Comparison of ENCODE assay signal across 16 cellular contexts in genomic region chrX:133249659-133250058, GRCh38. TPM values are rescaled to one million over a fixed set of nuclear protein-coding genes. Genes with fewer than 3 reads are reported as not detected.
DNase-seq lines count a peak whose midpoint lies in the region; ATAC-seq, FAIRE-seq and TF ChIP-seq lines count a peak whose summit lies in the region.
"Had no signal": no experiment of that assay in that cellular context is flagged by ENCODE, and none has a peak within 500 bp of the region (broad histone marks: within the 10 kb centered on the region; RNA-seq: fewer than 3 reads in every experiment).

No MANE protein-coding gene starts in this region.

- H3K27me3 ChIP-seq in BJ (ENCODE audit: control insufficient read depth, insufficient read depth, low read length) (no peaks in the 10 kb centered on the region), GM23338 (ENCODE audit: insufficient read depth) (no peaks in the 10 kb centered on the region), astrocyte (ENCODE audit: insufficient read depth, low read length) (no peaks in the 10 kb centered on the region), right lobe of liver (no peaks in the 10 kb centered on the region)
- H3K27me3 ChIP-seq: left lung had no signal

- H3K9ac ChIP-seq in astrocyte (ENCODE audit: low read length) = no peak overlapping the region

- H3K27ac Mint-ChIP-seq in GM23338 (no peak overlapping the region), astrocyte (ENCODE audit: unreplicated experiment) (no peak overlapping the region)
- H3K27ac Mint-ChIP-seq: T-cell had no signal

- no peak overlapping the region for H2AFZ ChIP-seq in GM23338
- no peak overlapping the region for H2AFZ ChIP-seq in astrocyte (ENCODE audit: low read depth, low read length)

- FAIRE-seq in astrocyte (lab: Jason Lieb, UNC) = peak; percentile 84

- H3K27me3 Mint-ChIP-seq in GM23338 (ENCODE audit: insufficient read depth, low read depth, poor library complexity) (no peaks in the 10 kb centered on the region), astrocyte (ENCODE audit: low read depth, unreplicated experiment) (no peaks in the 10 kb centered on the region)

- H3K79me2 ChIP-seq in GM23338 (replicated peaks; ENCODE audit: insufficient read depth) = no peaks in the 10 kb centered on the region
- no peaks in the 10 kb centered on the region for H3K79me2 ChIP-seq in astrocyte (ENCODE audit: insufficient read depth, low read length)

- H3K9me3 Mint-ChIP-seq in GM23338 (peaks cover 27% of the 10 kb centered on the region), astrocyte (ENCODE audit: unreplicated experiment) (peaks cover 8% of the 10 kb centered on the region)

- CTCF ChIA-PET in BJ (lab: Yijun Ruan, JAX) = interaction anchor here (1.8 kb wide), 1 partner anchor 10 kb away, joined by 3 read pairs; no protein-coding TSS in a partner anchor

- H3K4me2 ChIP-seq in GM23338 (peak overlapping the region; percentile 57), astrocyte (ENCODE audit: low read length) (no peak overlapping the region)

- 38% methylated on average over 3 of the region's 3 CpGs for WGBS in right lobe of liver (ENCODE audit: insufficient coverage, low coverage, low lambda C conversion rate, missing lambda C conversion rate)

- H3K4me1 ChIP-seq in GM23338 (ENCODE audit: insufficient read depth) (peaks cover 25% of the 10 kb centered on the region), astrocyte (ENCODE audit: insufficient read depth, low read length) (peaks cover 2% of the 10 kb centered on the region), right lobe of liver (no peaks in the 10 kb centered on the region)
- H3K4me1 ChIP-seq: Caco-2, left lung had no signal

- intact Hi-C loops in right lobe of liver (cut with DNase I) = no loop called here

- TF ChIP-seq CTCF in BJ (IDR thresholded peaks at IDR 0.05; ENCODE audit: insufficient read depth, low read depth, low read length) = 0 out of 2 replicates have a peak, but pooled peaks have one; percentile 4
- peak in 1 of 2 experiments; percentile 23; a peak in 2 of 4 replicates for TF ChIP-seq CTCF in GM23338 (conservative IDR thresholded peaks at IDR 0.05; ENCODE audit: low read depth in 2 of 2)
- no peak for TF ChIP-seq CTCF in astrocyte (IDR thresholded peaks at IDR 0.05; ENCODE audit: insufficient read depth, low read depth, low read length)
- peak in 3 of 4 donors; percentile 18 to 24 (median 23) for TF ChIP-seq CTCF in right lobe of liver (IDR thresholded peaks at IDR 0.05)

- no peak overlapping the region for H3K27ac ChIP-seq in GM23338 (ENCODE audit: low read depth)
- H3K27ac ChIP-seq in astrocyte (ENCODE audit: low read depth, low read length) = no peak overlapping the region
- no peak overlapping the region for H3K27ac ChIP-seq in right lobe of liver
- H3K27ac ChIP-seq: dorsolateral prefrontal cortex, left lung had no signal

- ATAC-seq in GM23338 (no peak), right lobe of liver (no peak), GM21423 (IDR thresholded peaks at IDR 0.05; ENCODE audit: unreplicated experiment) (no peak), GM21360 (IDR thresholded peaks at IDR 0.05; ENCODE audit: unreplicated experiment) (no peak)
- ATAC-seq: left lung, T-cell had no signal

- H3K4me3 ChIP-seq in BJ (ENCODE audit: low read depth, low read length) (no peak overlapping the region), GM23338 (no peak overlapping the region), astrocyte (ENCODE audit: insufficient read depth, low read depth, low read length) (no peak overlapping the region), right lobe of liver (no peak overlapping the region)
- H3K4me3 ChIP-seq: dorsolateral prefrontal cortex, left lung had no signal

- no peak for DNase-seq in BJ (ENCODE audit: low read depth)
- DNase-seq in GM23338 (ENCODE audit: low spot score) = no peak
- no peak for DNase-seq in astrocyte (ENCODE audit: low read depth)
- DNase-seq in right lobe of liver = no peak
- no peak for DNase-seq in T1000 (lab: John Stamatoyannopoulos, UW)
- DNase-seq: activated CD4-positive, alpha-beta T cell treated with anti-CD3 and anti-CD28 coated beads for 48 hours; amygdala; Caco-2; dorsolateral prefrontal cortex; head of caudate nucleus; left lung; NCI-H1048; T-cell had no signal

- POLR2A ChIA-PET in BJ (lab: Charles Lee) = no interaction called here

- H3K4me1 Mint-ChIP-seq in GM23338 (peaks cover 42% of the 10 kb centered on the region), astrocyte (ENCODE audit: low read depth, unreplicated experiment) (peaks cover 5% of the 10 kb centered on the region)
- H3K4me1 Mint-ChIP-seq: T-cell had no signal

- no peaks in the 10 kb centered on the region for H3K36me3 ChIP-seq in BJ (ENCODE audit: control insufficient read depth, insufficient read depth, low read length)
- H3K36me3 ChIP-seq in GM23338 (ENCODE audit: insufficient read depth) = no peaks in the 10 kb centered on the region
- H3K36me3 ChIP-seq in astrocyte (ENCODE audit: insufficient read depth, low read length) = no peaks in the 10 kb centered on the region
- H3K36me3 ChIP-seq in right lobe of liver = no peaks in the 10 kb centered on the region
- H3K36me3 ChIP-seq: left lung had no signal

- H3K36me3 Mint-ChIP-seq in GM23338 (ENCODE audit: low read depth) (peaks cover 19% of the 10 kb centered on the region; the same call in 2 of the 3 replicates), astrocyte (ENCODE audit: low read depth, unreplicated experiment) (no peaks in the 10 kb centered on the region)
- H3K36me3 Mint-ChIP-seq: T-cell had no signal

- no peak overlapping the region for H3K4me3 Mint-ChIP-seq in GM23338
- no peak overlapping the region for H3K4me3 Mint-ChIP-seq in astrocyte (ENCODE audit: unreplicated experiment)
- H3K4me3 Mint-ChIP-seq: T-cell had no signal

- no peaks in the 10 kb centered on the region for H3K9me2 ChIP-seq in GM23338 (ENCODE audit: insufficient read depth)

- no peak for TF ChIP-seq POLR2A in right lobe of liver (IDR thresholded peaks at IDR 0.05)

- no peaks in the 10 kb centered on the region for H3F3A ChIP-seq in GM23338 (replicated peaks; ENCODE audit: low read depth)

- no peaks in the 10 kb centered on the region for H4K20me1 ChIP-seq in GM23338 (replicated peaks; ENCODE audit: insufficient read depth)
- no peaks in the 10 kb centered on the region for H4K20me1 ChIP-seq in astrocyte (ENCODE audit: insufficient read depth, low read length)

- H3K9me3 ChIP-seq in astrocyte (ENCODE audit: insufficient read depth, low read depth, low read length) (no peaks in the 10 kb centered on the region), right lobe of liver (peaks cover 0 to 3% (median 0%) of the 10 kb centered on the region in 4 donors)
- H3K9me3 ChIP-seq: Caco-2 had no signal

TF ChIP-seq in GM23338, 12 proteins besides CTCF, POLR2A, EP300 and RAD21 (continues in another document):
- TF ChIP-seq ZNF331 (CRISPR knock-in tag; IDR thresholded peaks at IDR 0.05; ENCODE audit: low read depth) (no peak), NANOG (IDR thresholded peaks at IDR 0.05; ENCODE audit: borderline replicate concordance) (no peak), ETS1 (IDR thresholded peaks at IDR 0.05) (no peak), POLR2AphosphoS5 (IDR thresholded peaks at IDR 0.05; ENCODE audit: low read depth) (no peak), EZH2phosphoT487 (IDR thresholded peaks at IDR 0.05; ENCODE audit: unreplicated experiment) (no peak), REST (IDR thresholded peaks at IDR 0.05; ENCODE audit: unreplicated experiment) (no peak), STAT1 (IDR thresholded peaks at IDR 0.05; ENCODE audit: unreplicated experiment) (no peak), EZH2 (IDR thresholded peaks at IDR 0.05; ENCODE audit: low read depth, unreplicated experiment) (no peak)

RNA-seq across cellular contexts. Expression of gene TFDP3, which starts 31.5 kb away (rescaled TPM):
- polyA plus RNA-seq in BJ (2011; rRNA removed) (not detected in 2 replicates), GM23338 (2016; fragmentation: Nextera tagmentation; extraction: Ambion mirVana) (not detected in 2 replicates)
- polyA minus RNA-seq in BJ (2011; rRNA and poly(A)+ RNA removed) = not detected in 2 replicates
- not detected in 2 replicates for total RNA-seq in GM23338 (2014; rRNA removed; shearing (Covaris generic))
- total RNA-seq in astrocyte (not detected in 2 replicates), right lobe of liver (not detected)
- total RNA-seq: Caco-2, dorsolateral prefrontal cortex, left lung, T-cell had no signal
- polyA plus RNA-seq: thymus had no signal
